ENCODE assay signal across 1 cellular context in the genomic region with DNA sequence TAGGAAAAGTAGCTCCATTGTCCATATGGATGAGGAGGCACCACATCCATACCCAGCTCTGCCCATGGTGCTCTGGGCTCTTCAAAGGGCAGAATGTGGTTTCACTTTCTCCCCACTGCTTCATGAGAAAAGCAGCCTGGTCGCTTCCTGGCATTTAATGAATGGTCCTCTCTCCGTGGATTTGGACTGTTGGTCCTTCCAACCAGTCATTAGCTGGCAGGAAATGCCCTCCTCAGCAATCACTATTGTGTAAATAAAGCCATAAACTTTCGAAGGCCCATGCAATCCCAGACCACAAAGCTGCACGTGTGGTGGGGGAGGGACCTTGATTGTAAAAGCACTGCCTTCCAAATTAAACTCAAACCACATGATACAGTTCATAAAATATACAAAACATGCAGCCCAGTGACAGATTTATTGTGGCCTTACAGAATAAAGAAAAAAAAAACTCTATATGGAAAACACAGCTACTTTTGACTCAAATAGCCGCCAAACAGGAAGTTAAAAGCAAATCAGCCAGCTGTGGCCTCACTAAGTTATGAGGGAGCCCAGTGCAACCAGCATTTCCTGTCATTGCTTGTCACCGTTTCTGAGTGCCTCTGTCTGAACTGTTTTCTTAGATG.
TF ChIP-seq lines count a peak whose summit lies in the region.

No MANE protein-coding gene starts in this region.

TF ChIP-seq in HepG2, 621 proteins besides CTCF, POLR2A, EP300 and RAD21 (continued from another document and continues in another):
- TF ChIP-seq, protein P1, sequence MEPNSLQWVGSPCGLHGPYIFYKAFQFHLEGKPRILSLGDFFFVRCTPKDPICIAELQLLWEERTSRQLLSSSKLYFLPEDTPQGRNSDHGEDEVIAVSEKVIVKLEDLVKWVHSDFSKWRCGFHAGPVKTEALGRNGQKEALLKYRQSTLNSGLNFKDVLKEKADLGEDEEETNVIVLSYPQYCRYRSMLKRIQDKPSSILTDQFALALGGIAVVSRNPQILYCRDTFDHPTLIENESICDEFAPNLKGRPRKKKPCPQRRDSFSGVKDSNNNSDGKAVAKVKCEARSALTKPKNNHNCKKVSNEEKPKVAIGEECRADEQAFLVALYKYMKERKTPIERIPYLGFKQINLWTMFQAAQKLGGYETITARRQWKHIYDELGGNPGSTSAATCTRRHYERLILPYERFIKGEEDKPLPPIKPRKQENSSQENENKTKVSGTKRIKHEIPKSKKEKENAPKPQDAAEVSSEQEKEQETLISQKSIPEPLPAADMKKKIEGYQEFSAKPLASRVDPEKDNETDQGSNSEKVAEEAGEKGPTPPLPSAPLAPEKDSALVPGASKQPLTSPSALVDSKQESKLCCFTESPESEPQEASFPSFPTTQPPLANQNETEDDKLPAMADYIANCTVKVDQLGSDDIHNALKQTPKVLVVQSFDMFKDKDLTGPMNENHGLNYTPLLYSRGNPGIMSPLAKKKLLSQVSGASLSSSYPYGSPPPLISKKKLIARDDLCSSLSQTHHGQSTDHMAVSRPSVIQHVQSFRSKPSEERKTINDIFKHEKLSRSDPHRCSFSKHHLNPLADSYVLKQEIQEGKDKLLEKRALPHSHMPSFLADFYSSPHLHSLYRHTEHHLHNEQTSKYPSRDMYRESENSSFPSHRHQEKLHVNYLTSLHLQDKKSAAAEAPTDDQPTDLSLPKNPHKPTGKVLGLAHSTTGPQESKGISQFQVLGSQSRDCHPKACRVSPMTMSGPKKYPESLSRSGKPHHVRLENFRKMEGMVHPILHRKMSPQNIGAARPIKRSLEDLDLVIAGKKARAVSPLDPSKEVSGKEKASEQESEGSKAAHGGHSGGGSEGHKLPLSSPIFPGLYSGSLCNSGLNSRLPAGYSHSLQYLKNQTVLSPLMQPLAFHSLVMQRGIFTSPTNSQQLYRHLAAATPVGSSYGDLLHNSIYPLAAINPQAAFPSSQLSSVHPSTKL (CRISPR knock-in tag; IDR thresholded peaks at IDR 0.05): peak; percentile 60
- TF ChIP-seq E2F1 (CRISPR knock-in tag; IDR thresholded peaks at IDR 0.05) (no peak), ZFP36 (IDR thresholded peaks at IDR 0.05; ENCODE audit: borderline replicate concordance, low read depth, low read length, partially characterized antibody) (no peak), ZMAT3 (CRISPR knock-in tag; conservative IDR thresholded peaks at IDR 0.05) (no peak), HNRNPH1 (optimal IDR thresholded peaks at IDR 0.05; ENCODE audit: low read depth, low read length) (no peak), ZBTB39 (CRISPR knock-in tag; IDR thresholded peaks at IDR 0.05) (no peak), ZBTB40 (IDR thresholded peaks at IDR 0.05) (no peak), ZBTB40 (CRISPR knock-in tag; IDR thresholded peaks at IDR 0.05) (no peak), TBL1XR1 (IDR thresholded peaks at IDR 0.05; ENCODE audit: borderline replicate concordance, low read length, partially characterized antibody) (peak; percentile 39), ETS1 (CRISPR knock-in tag; IDR thresholded peaks at IDR 0.05) (no peak), NR2F2 (IDR thresholded peaks at IDR 0.05; ENCODE audit: borderline replicate concordance, low read depth) (no peak), TOPORS (CRISPR knock-in tag; IDR thresholded peaks at IDR 0.05) (no peak), ZNF232 (CRISPR knock-in tag; IDR thresholded peaks at IDR 0.05; ENCODE audit: borderline replicate concordance) (peak; percentile 42; the same call in 1 of the 2 replicates), ZNF784 (CRISPR knock-in tag; IDR thresholded peaks at IDR 0.05; ENCODE audit: borderline replicate concordance) (no peak), HOMEZ (CRISPR knock-in tag; IDR thresholded peaks at IDR 0.05; ENCODE audit: low read depth) (peak; percentile 70; the same call in 1 of the 2 replicates), NAIF1 (CRISPR knock-in tag; IDR thresholded peaks at IDR 0.05; ENCODE audit: borderline replicate concordance) (no peak)
- TF ChIP-seq, protein P2, sequence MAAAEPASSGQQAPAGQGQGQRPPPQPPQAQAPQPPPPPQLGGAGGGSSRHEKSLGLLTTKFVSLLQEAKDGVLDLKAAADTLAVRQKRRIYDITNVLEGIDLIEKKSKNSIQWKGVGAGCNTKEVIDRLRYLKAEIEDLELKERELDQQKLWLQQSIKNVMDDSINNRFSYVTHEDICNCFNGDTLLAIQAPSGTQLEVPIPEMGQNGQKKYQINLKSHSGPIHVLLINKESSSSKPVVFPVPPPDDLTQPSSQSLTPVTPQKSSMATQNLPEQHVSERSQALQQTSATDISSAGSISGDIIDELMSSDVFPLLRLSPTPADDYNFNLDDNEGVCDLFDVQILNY (CRISPR knock-in tag; conservative IDR thresholded peaks at IDR 0.05): no peak
